In the genomic region with DNA sequence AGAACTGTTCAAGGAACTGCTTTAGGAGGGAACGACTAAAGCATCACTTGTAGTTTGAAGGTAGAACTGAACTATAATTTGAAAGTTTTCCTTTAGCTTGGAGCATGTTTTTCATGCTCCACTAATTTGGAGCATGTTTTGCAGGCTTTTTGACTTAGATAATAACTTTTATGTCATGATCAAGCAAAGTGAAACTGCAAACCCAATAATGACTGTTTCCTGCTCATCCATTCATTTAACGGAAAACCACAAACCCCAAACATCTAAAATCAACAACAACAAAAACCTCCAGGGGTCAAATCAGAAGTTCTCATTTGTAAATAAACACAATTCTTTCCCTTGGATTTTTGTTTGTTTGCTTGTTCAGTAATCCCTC, we compare ENCODE assay signal across 15 cellular contexts. TPM values are rescaled to one million over a fixed set of nuclear protein-coding genes. Genes with fewer than 3 reads are reported as not detected.
DNase-seq lines count a peak whose midpoint lies in the region; ATAC-seq, FAIRE-seq and TF ChIP-seq lines count a peak whose summit lies in the region.
"Had no signal": no experiment of that assay in that cellular context is flagged by ENCODE, and none has a peak within 500 bp of the region (broad histone marks: within the 10 kb centered on the region; RNA-seq: fewer than 3 reads in every experiment).

No MANE protein-coding gene starts in this region.

- FAIRE-seq in kidney (lab: Jason Lieb, UNC) (no peak), GM12891 (lab: Jason Lieb, UNC) (no peak)
- FAIRE-seq: TTC549 had no signal

- POLR2A ChIA-PET in PC-9 (lab: Charles Lee; ENCODE audit: unreplicated experiment), result no interaction called here

- peaks cover 16% of the 10 kb centered on the region for H3K9me3 Mint-ChIP-seq in activated naive CD4-positive, alpha-beta T cell treated with anti-CD3 and anti-CD28 coated beads, Interleukin-2, amount 50 U/mL, for 24 hours
- H3K9me3 Mint-ChIP-seq in activated naive CD4-positive, alpha-beta T cell treated with anti-CD3 and anti-CD28 coated beads, Interleukin-2, amount 50 U/mL, for 72 hours, result peaks cover 6 to 11% of the 10 kb centered on the region in 2 donors
- H3K9me3 Mint-ChIP-seq in type B pancreatic cell, result no peaks in the 10 kb centered on the region

- H3K27ac ChIP-seq in PC-9, result no peak overlapping the region
- H3K27ac ChIP-seq in kidney (ENCODE audit: low read depth in 2 of 2, low read length in 2 of 2), result peak overlapping the region; percentile 83 to 93
- H3K27ac ChIP-seq: adrenal gland had no signal

- no peaks in the 10 kb centered on the region for H3K4me1 ChIP-seq in PC-9 (replicated peaks; ENCODE audit: insufficient read depth)
- peaks cover 3 to 4% of the 10 kb centered on the region in 2 donors for H3K4me1 ChIP-seq in kidney (ENCODE audit: control insufficient read depth in 1 of 2, insufficient read depth in 1 of 2, low read depth in 1 of 2, low read length in 2 of 2)

- peaks cover 15% of the 10 kb centered on the region for H3K4me1 Mint-ChIP-seq in activated naive CD4-positive, alpha-beta T cell treated with anti-CD3 and anti-CD28 coated beads, Interleukin-2, amount 50 U/mL, for 24 hours
- H3K4me1 Mint-ChIP-seq in type B pancreatic cell (ENCODE audit: unreplicated experiment), result peaks cover 9% of the 10 kb centered on the region

- TF ChIP-seq CTCF in PC-9 (conservative IDR thresholded peaks at IDR 0.05) (no peak), kidney (IDR thresholded peaks at IDR 0.05; ENCODE audit: borderline replicate concordance, extremely low read depth, insufficient read depth) (no peak), type B pancreatic cell (conservative IDR thresholded peaks at IDR 0.05) (no peak)

- no peaks in the 10 kb centered on the region for H3K9me2 ChIP-seq in PC-9 (ENCODE audit: insufficient read depth)

- H4K20me1 ChIP-seq in PC-9 (ENCODE audit: insufficient read depth), result no peaks in the 10 kb centered on the region

- H3F3A ChIP-seq in PC-9 (ENCODE audit: insufficient read depth, low read depth), result no peaks in the 10 kb centered on the region

- CTCF ChIA-PET in PC-9 (lab: Charles Lee), result no interaction called here

- TF ChIP-seq POLR2A in GM12891 (IDR thresholded peaks at IDR 0.05; ENCODE audit: low read depth, low read length), result no peak

- H3K79me2 ChIP-seq in PC-9 (ENCODE audit: low read depth), result no peaks in the 10 kb centered on the region

- BruUV-seq in PC-9 (replicated peaks; lab: Mats Ljungman, UMichigan), result no TSS peak

- H3K4me3 ChIP-seq in PC-9 (no peak overlapping the region), kidney (ENCODE audit: low read length in 2 of 2) (peak overlapping the region; percentile 67 to 77)
- H3K4me3 ChIP-seq: adrenal gland had no signal

- no peak for ATAC-seq in activated naive CD4-positive, alpha-beta T cell treated with anti-CD3 and anti-CD28 coated beads, Interleukin-2, amount 50 U/mL, for 72 hours

- intact Hi-C loops in PC-9 (cut with micrococcal nuclease; ENCODE audit: unreplicated experiment), result no loop called here
- intact Hi-C loops in kidney (cut with DNase I), result no loop called here

- no peak for DNase-seq in activated naive CD4-positive, alpha-beta T cell treated with anti-CD3 and anti-CD28 coated beads, Interleukin-2, amount 50 U/mL, for 72 hours (ENCODE audit: low spot score in 2 of 2)
- DNase-seq in PC-9 (no peak), kidney (no peak), type B pancreatic cell (ENCODE audit: extremely low spot score, unreplicated experiment) (no peak), GM12891 (ENCODE audit: insufficient read length, low spot score) (no peak), RPMI8226 (no peak), DMS53 (lab: John Stamatoyannopoulos, UW) (no peak)
- DNase-seq: adrenal gland, cortex of kidney, DMS79, foreskin melanocyte had no signal

- H3K4me3 Mint-ChIP-seq in activated naive CD4-positive, alpha-beta T cell treated with anti-CD3 and anti-CD28 coated beads, Interleukin-2, amount 50 U/mL, for 24 hours, result peak overlapping the region; percentile 11
- H3K4me3 Mint-ChIP-seq in type B pancreatic cell, result peak overlapping the region; percentile 81

- H3K9me3 ChIP-seq in PC-9 (ENCODE audit: insufficient read depth, low read depth) (peaks cover 7% of the 10 kb centered on the region), kidney (ENCODE audit: control insufficient read depth in 1 of 2, low read length in 2 of 2) (no peaks in the 10 kb centered on the region)
- H3K9me3 ChIP-seq: adrenal gland had no signal

- peak overlapping the region in 1 of 2 donors; percentile 94 for H3K9ac ChIP-seq in kidney (ENCODE audit: low read length in 2 of 2)

- no peaks in the 10 kb centered on the region for H3K36me3 ChIP-seq in PC-9 (ENCODE audit: low read depth)
- H3K36me3 ChIP-seq in kidney (ENCODE audit: control insufficient read depth in 1 of 2, insufficient read depth in 2 of 2, low read length in 2 of 2), result peaks cover 0 to 5% of the 10 kb centered on the region in 2 donors
- H3K36me3 ChIP-seq: adrenal gland had no signal

- peak overlapping the region; percentile 68; the same call in 1 of the 2 replicates for H2AFZ ChIP-seq in PC-9

- H3K27ac Mint-ChIP-seq in activated naive CD4-positive, alpha-beta T cell treated with anti-CD3 and anti-CD28 coated beads, Interleukin-2, amount 50 U/mL, for 24 hours, result no peak overlapping the region
- peak overlapping the region in 1 of 2 donors; percentile 94 for H3K27ac Mint-ChIP-seq in activated naive CD4-positive, alpha-beta T cell treated with anti-CD3 and anti-CD28 coated beads, Interleukin-2, amount 50 U/mL, for 72 hours
- peak overlapping the region; percentile 31 for H3K27ac Mint-ChIP-seq in type B pancreatic cell

- H3K27me3 Mint-ChIP-seq in activated naive CD4-positive, alpha-beta T cell treated with anti-CD3 and anti-CD28 coated beads, Interleukin-2, amount 50 U/mL, for 24 hours, result peaks cover 64% of the 10 kb centered on the region
- peaks cover 25% of the 10 kb centered on the region for H3K27me3 Mint-ChIP-seq in type B pancreatic cell

- H3K27me3 ChIP-seq in PC-9 (ENCODE audit: insufficient read depth, low read depth), result no peaks in the 10 kb centered on the region

- no peak overlapping the region for H3K4me2 ChIP-seq in PC-9

- H3K36me3 Mint-ChIP-seq in activated naive CD4-positive, alpha-beta T cell treated with anti-CD3 and anti-CD28 coated beads, Interleukin-2, amount 50 U/mL, for 24 hours, result peaks cover 10% of the 10 kb centered on the region
- peaks cover 30 to 76% of the 10 kb centered on the region in 2 donors for H3K36me3 Mint-ChIP-seq in activated naive CD4-positive, alpha-beta T cell treated with anti-CD3 and anti-CD28 coated beads, Interleukin-2, amount 50 U/mL, for 72 hours
- no peaks in the 10 kb centered on the region for H3K36me3 Mint-ChIP-seq in type B pancreatic cell

TF ChIP-seq in GM12891, 5 proteins besides CTCF, POLR2A, EP300 and RAD21:
- TF ChIP-seq POU2F2 (IDR thresholded peaks at IDR 0.05; ENCODE audit: low read depth, low read length) (no peak), PAX5 (IDR thresholded peaks at IDR 0.05; ENCODE audit: insufficient read depth, low read length, severe bottlenecking) (no peak), POLR2AphosphoS5 (IDR thresholded peaks at IDR 0.05; ENCODE audit: low read depth, low read length) (no peak), SPI1 (IDR thresholded peaks at IDR 0.05; ENCODE audit: low read depth, low read length) (no peak), TAF1 (IDR thresholded peaks at IDR 0.05; ENCODE audit: low read depth, low read length) (no peak)

RNA-seq across cellular contexts. Expression of a gene that starts 2.8 kb away (rescaled TPM):
- total RNA-seq in activated naive CD4-positive, alpha-beta T cell treated with anti-CD3 and anti-CD28 coated beads, Interleukin-2, amount 50 U/mL, for 72 hours, result not detected
- 0.13 and 0.15 TPM in 2 replicates for total RNA-seq in PC-9 (2021)
- total RNA-seq in kidney, result 31.8 TPM
- 4.4 TPM for polyA plus RNA-seq in kidney (ENCODE audit: insufficient read depth, low read depth, low replicate concordance)
- 6.3 and 7.1 TPM in 2 replicates for total RNA-seq in type B pancreatic cell (ENCODE audit: low replicate concordance)
- polyA plus RNA-seq in GM12891 (2012; ENCODE audit: low read depth, missing spikeins), result not detected
- total RNA-seq: adrenal gland, OCI-LY7 had no signal
- polyA plus RNA-seq: adrenal gland, urinary bladder had no signal
